19 cellular contexts compared by ENCODE assay signal in the genomic region with DNA sequence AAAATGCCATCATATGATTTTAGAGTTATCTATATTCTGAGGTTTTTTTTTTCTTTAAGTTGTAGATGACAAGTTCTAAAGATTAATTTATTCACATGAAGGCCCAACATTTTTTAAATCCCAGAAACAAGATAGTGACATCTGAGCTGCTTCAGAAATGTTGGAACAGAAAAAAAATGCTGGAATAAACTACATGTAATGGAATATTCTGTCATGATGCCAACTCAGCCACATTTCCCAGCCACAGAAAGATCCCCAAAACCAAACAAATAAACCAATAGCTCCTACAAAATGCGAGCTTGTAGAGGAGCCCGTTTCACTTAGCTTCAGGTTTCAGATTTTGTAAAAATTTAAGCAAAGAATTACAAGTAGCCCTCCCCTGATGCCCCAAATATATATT.
"Had no signal": no experiment of that assay in that cellular context is flagged by ENCODE, and none has a peak within 500 bp of the region (broad histone marks: within the 10 kb centered on the region; RNA-seq: fewer than 3 reads in every experiment).

No MANE protein-coding gene starts in this region.

- H3K9me3 Mint-ChIP-seq: natural killer cell; neural progenitor cell; stimulated activated effector memory CD8-positive, alpha-beta T cell treated with anti-CD3 and anti-CD28 coated beads, Interleukin-12 subunit alpha, Interleukin-12 subunit beta, amount 100 ng/mL, for 72 hours had no signal

- H3K9me3 ChIP-seq: mucosa of descending colon, ovary, suprapubic skin, thyroid gland, upper lobe of left lung, vagina had no signal

- H3K27ac ChIP-seq: ovary, suprapubic skin, thyroid gland, upper lobe of left lung, vagina had no signal

- H2AFZ ChIP-seq: neural progenitor cell had no signal

- DNase-seq: effector memory CD4-positive, alpha-beta T cell; glutamatergic neuron; islet precursor cell; mammary epithelial cell; mucosa of descending colon; natural killer cell; nucleus accumbens; ovary; right cardiac atrium; stimulated activated CD4-positive, alpha-beta T cell treated with anti-CD3 and anti-CD28 coated beads, Interleukin-4, amount 100 ng/mL, for 1 hour; stimulated activated CD8-positive, alpha-beta memory T cell treated with anti-CD3 and anti-CD28 coated beads, Interleukin-4, amount 100 ng/mL, for 48 hours; stimulated activated naive CD8-positive, alpha-beta T cell treated with anti-CD3 and anti-CD28 coated beads, Interleukin-15, Interleukin-2, amounts not matched to agents 100 U/mL and 50 U/mL, for 24 hours; thyroid gland; upper lobe of left lung had no signal

- H3K4me2 ChIP-seq: neural progenitor cell had no signal

- H3K27ac Mint-ChIP-seq: natural killer cell; neural progenitor cell; progenitor cell of endocrine pancreas; stimulated activated effector memory CD8-positive, alpha-beta T cell treated with anti-CD3 and anti-CD28 coated beads, Interleukin-12 subunit alpha, Interleukin-12 subunit beta, amount 100 ng/mL, for 72 hours had no signal

- H3K4me3 ChIP-seq: mucosa of descending colon, neural progenitor cell, ovary, suprapubic skin, thyroid gland, upper lobe of left lung, vagina had no signal

- H3K4me3 Mint-ChIP-seq: natural killer cell; neural progenitor cell; stimulated activated effector memory CD8-positive, alpha-beta T cell treated with anti-CD3 and anti-CD28 coated beads, Interleukin-12 subunit alpha, Interleukin-12 subunit beta, amount 100 ng/mL, for 72 hours had no signal

- H3K36me3 ChIP-seq: neural progenitor cell, ovary, thyroid gland had no signal

- H3K4me1 ChIP-seq: neural progenitor cell, suprapubic skin, thyroid gland, upper lobe of left lung, vagina had no signal

- H3K27me3 ChIP-seq: neural progenitor cell, ovary, suprapubic skin, thyroid gland, upper lobe of left lung, vagina had no signal

- H3K9ac ChIP-seq: neural progenitor cell had no signal

- H3K27me3 Mint-ChIP-seq: progenitor cell of endocrine pancreas had no signal

- H3K4me1 Mint-ChIP-seq: natural killer cell; neural progenitor cell; stimulated activated effector memory CD8-positive, alpha-beta T cell treated with anti-CD3 and anti-CD28 coated beads, Interleukin-12 subunit alpha, Interleukin-12 subunit beta, amount 100 ng/mL, for 72 hours had no signal
